9 cellular contexts compared by ENCODE assay signal in the genomic region with DNA sequence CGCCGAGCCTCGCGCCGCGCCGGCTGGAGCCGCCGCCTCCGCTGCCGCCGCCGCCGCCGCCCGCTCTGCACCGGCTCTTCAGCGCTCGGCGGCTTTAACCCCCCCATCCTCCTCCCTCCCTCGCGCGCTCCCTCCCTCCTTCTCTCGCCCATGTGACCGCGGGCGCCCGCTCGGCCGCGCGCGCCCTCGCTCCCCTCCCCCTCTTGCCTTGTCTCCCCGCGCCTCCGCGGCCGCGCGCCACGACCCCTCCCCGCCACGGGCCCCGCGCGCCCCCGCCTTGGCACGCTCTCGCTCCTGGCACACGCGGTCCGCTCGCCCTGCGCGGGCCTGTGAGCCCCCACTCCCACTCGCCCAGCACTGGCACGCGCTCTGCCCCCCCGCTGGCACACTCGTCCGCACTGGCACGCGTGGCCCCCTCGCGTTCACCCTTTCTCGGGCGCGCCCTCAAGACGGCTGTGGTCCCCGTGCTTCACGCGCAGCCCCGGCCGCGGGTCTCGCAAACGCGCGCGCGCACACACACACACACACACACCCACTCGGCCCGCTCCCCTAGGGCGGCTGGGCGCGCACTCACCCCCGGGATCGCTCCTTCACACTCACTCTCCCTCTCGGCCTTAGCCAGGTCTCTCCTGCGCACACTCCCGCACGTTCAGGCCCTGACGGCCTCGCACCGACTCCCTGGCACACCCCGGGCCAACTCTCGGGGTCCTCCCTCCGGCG. TPM values are rescaled to one million over a fixed set of nuclear protein-coding genes. Genes with fewer than 3 reads are reported as not detected.
A peak's percentile ranks its signal among the peaks of the same experiment; 100 is the strongest.
DNase-seq lines count a peak whose midpoint lies in the region; ATAC-seq and TF ChIP-seq lines count a peak whose summit lies in the region.
"Had no signal": no experiment of that assay in that cellular context is flagged by ENCODE, and none has a peak within 500 bp of the region (broad histone marks: within the 10 kb centered on the region; RNA-seq: fewer than 3 reads in every experiment).

A gene with protein sequence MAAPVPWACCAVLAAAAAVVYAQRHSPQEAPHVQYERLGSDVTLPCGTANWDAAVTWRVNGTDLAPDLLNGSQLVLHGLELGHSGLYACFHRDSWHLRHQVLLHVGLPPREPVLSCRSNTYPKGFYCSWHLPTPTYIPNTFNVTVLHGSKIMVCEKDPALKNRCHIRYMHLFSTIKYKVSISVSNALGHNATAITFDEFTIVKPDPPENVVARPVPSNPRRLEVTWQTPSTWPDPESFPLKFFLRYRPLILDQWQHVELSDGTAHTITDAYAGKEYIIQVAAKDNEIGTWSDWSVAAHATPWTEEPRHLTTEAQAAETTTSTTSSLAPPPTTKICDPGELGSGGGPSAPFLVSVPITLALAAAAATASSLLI (minus strand): TSS at position 69 of the 720 bp plus-strand sequence. CDS start 20,743 bp downstream, outside the sequence.

- peaks cover 89% of the 10 kb centered on the region for H3K27me3 ChIP-seq in H7 (ENCODE audit: control insufficient read depth, insufficient read depth, low read length)
- H3K27me3 ChIP-seq in NT2/D1 (ENCODE audit: insufficient read depth, insufficient read length), result peaks cover 86% of the 10 kb centered on the region
- H3K27me3 ChIP-seq in tibial nerve, result peaks cover 0 to 45% of the 10 kb centered on the region in 2 donors

- H3K4me3 ChIP-seq in H7 (ENCODE audit: insufficient read depth, low read depth, low read length) (peak within 1 kb of the TSS; percentile 64), NT2/D1 (ENCODE audit: insufficient read length, low read depth) (peak within 1 kb of the TSS; percentile 48), tibial nerve (peak within 1 kb of the TSS; percentile 46 to 75 (median 50))
- H3K4me3 ChIP-seq: lung had no signal

- H3K27me3 Mint-ChIP-seq in dendritic cell treated with granulocyte-macrophage colony-stimulating factor and Interleukin-4, amounts not matched to agents 40 ng/mL and 50 ng/mL, for 4 days, result peaks cover 90% of the 10 kb centered on the region

- DNase-seq in H7, result peak; percentile 95
- no peak for DNase-seq in NT2/D1 (ENCODE audit: low read depth, low spot score)
- peak; percentile 70 for DNase-seq in midbrain (lab: John Stamatoyannopoulos, UW)
- DNase-seq in tibial nerve (ENCODE audit: low spot score in 2 of 2), result no peak
- no peak for DNase-seq in RWPE1 (ENCODE audit: low spot score)

- H3K9ac ChIP-seq in NT2/D1 (ENCODE audit: insufficient read length, low read depth), result peak within 1 kb of the TSS; percentile 79

- H3K9me3 Mint-ChIP-seq in dendritic cell treated with granulocyte-macrophage colony-stimulating factor and Interleukin-4, amounts not matched to agents 40 ng/mL and 50 ng/mL, for 4 days, result no peaks in the 10 kb centered on the region

- 1% methylated on average over 73 to 80 of the region's 100 CpGs for WGBS in tibial nerve, 2 donors

- H3K9me3 ChIP-seq in NT2/D1 (ENCODE audit: insufficient read depth, low read length) (no peaks in the 10 kb centered on the region), tibial nerve (no peaks in the 10 kb centered on the region)

- ATAC-seq in HG03520 (IDR thresholded peaks at IDR 0.05; ENCODE audit: unreplicated experiment), result no peak

- CTCF ChIA-PET in RWPE1 (lab: Yijun Ruan, JAX), result interaction anchor here (0.7 kb wide), 1 partner anchor 42 kb away, joined by 3 read pairs; no protein-coding TSS in a partner anchor

- peaks cover 48% of the 10 kb centered on the region for H3K4me1 Mint-ChIP-seq in dendritic cell treated with granulocyte-macrophage colony-stimulating factor and Interleukin-4, amounts not matched to agents 40 ng/mL and 50 ng/mL, for 4 days (ENCODE audit: low read depth)

- TF ChIP-seq CTCF in tibial nerve (IDR thresholded peaks at IDR 0.05) (peak in 1 of 5 experiments; percentile 11), RWPE1 (conservative IDR thresholded peaks at IDR 0.05; ENCODE audit: low read depth) (no peak)

- H3K36me3 Mint-ChIP-seq in dendritic cell treated with granulocyte-macrophage colony-stimulating factor and Interleukin-4, amounts not matched to agents 40 ng/mL and 50 ng/mL, for 4 days (ENCODE audit: low read depth), result no peaks in the 10 kb centered on the region

- peak within 1 kb of the TSS; percentile 75 for H3K4me3 Mint-ChIP-seq in dendritic cell treated with granulocyte-macrophage colony-stimulating factor and Interleukin-4, amounts not matched to agents 40 ng/mL and 50 ng/mL, for 4 days

- H3K36me3 ChIP-seq in H7 (replicated peaks; ENCODE audit: control insufficient read depth, insufficient read depth, low read length), result no peaks in the 10 kb centered on the region
- no peaks in the 10 kb centered on the region for H3K36me3 ChIP-seq in NT2/D1 (ENCODE audit: insufficient read depth, insufficient read length, low read length)
- H3K36me3 ChIP-seq in tibial nerve, result no peaks in the 10 kb centered on the region

- intact Hi-C loops in dendritic cell treated with granulocyte-macrophage colony-stimulating factor and Interleukin-4, amounts not matched to agents 40 ng/mL and 50 ng/mL, for 4 days (cut with micrococcal nuclease), result loop anchor here (2.0 to 5.0 kb wide), 2 partner anchors 41 to 153 kb away; no protein-coding TSS in a partner anchor

- TF ChIP-seq EP300 in tibial nerve (IDR thresholded peaks at IDR 0.05), result peak in 1 of 2 donors; percentile 5

- no peak within 1 kb of the TSS for H3K27ac Mint-ChIP-seq in dendritic cell treated with granulocyte-macrophage colony-stimulating factor and Interleukin-4, amounts not matched to agents 40 ng/mL and 50 ng/mL, for 4 days

- peak within 1 kb of the TSS; percentile 51 to 89 (median 75) for H3K27ac ChIP-seq in tibial nerve
- H3K27ac ChIP-seq in RWPE1, result no peak within 1 kb of the TSS

- H3K4me1 ChIP-seq in NT2/D1 (ENCODE audit: insufficient read depth, insufficient read length) (peaks cover 41% of the 10 kb centered on the region), tibial nerve (peaks cover 0 to 63% (median 44%) of the 10 kb centered on the region in 4 donors)

- POLR2A ChIA-PET in RWPE1 (lab: Yijun Ruan, JAX; ENCODE audit: low non-redundant PET), result no interaction called here

- peak in 1 of 2 donors; percentile 61 for TF ChIP-seq POLR2A in tibial nerve (IDR thresholded peaks at IDR 0.05)

RNA-seq across cellular contexts. Expression of the gene that starts here (rescaled TPM):
- 26.6 and 43.2 TPM in 2 replicates for total RNA-seq in H7 (2014; rRNA removed; shearing (Covaris generic))
- 10 to 100 TPM; 19.8 to 40.9 (median 34.7) TPM for total RNA-seq in tibial nerve
- total RNA-seq: NCI-H460 had no signal

Comparison
In these comparisons a context has a peak if more than half of its experiments do, and no peak if none do; other contexts are left out.
1. DNase-seq: peak in H7 (single experiment) and midbrain (single experiment); none in NT2/D1 (single experiment), tibial nerve (0 of 2) and RWPE1 (single experiment).
2. Peak in every context shown above with its lines, with median percentiles within 50 percentile points of each other: H3K4me3 ChIP-seq.